12 cellular contexts compared by ENCODE assay signal in the genomic region with DNA sequence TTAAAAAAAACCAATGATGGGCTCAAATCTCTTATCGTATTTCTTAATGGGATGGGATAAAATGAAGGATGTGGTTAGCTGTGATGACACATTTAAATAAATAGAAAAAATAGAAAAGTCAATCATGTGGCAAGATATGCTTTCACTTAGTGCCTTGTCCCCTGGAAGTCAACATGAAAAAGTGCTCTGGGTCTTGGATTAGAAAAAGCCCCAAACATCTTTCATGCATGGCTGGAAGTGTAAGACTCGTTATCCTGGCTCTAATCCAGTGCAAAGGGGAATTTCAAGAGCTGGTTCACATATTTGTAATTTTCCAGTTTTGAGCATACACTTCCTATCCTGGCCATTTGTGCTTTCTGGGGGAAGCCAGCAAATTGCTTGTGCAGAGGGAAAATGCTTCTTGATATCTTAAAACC.
DNase-seq lines count a peak whose midpoint lies in the region; ATAC-seq, FAIRE-seq and TF ChIP-seq lines count a peak whose summit lies in the region.
"Had no signal": no experiment of that assay in that cellular context is flagged by ENCODE, and none has a peak within 500 bp of the region (broad histone marks: within the 10 kb centered on the region; RNA-seq: fewer than 3 reads in every experiment).

No MANE protein-coding gene starts in this region.

- 10% methylated on average over 2 of the region's 2 CpGs for WGBS in A549 (ENCODE audit: missing lambda C conversion rate)

- H3K9me2 ChIP-seq in SU-DHL-6 (replicated peaks; ENCODE audit: insufficient read depth, low read length): no peaks in the 10 kb centered on the region

- peak in 1 of 2 experiments; percentile 27 for DNase-seq in A549 (ENCODE audit: low read depth in 1 of 2, low spot score in 1 of 2)
- DNase-seq in H4 (ENCODE audit: low spot score): peak; percentile 88
- DNase-seq in kidney glomerular epithelial cell (lab: John Stamatoyannopoulos, UW): peak; percentile 88
- no peak for DNase-seq in GM19240 (ENCODE audit: insufficient read length, low spot score)
- DNase-seq in activated T-cell treated with anti-CD3 and anti-CD28 coated beads for 4 hours: no peak
- DNase-seq in GF-D8 (lab: John Stamatoyannopoulos, UW): no peak
- DNase-seq in RKO (ENCODE audit: low spot score): no peak
- DNase-seq: activated CD4-positive, alpha-beta memory T cell treated with anti-CD3 and anti-CD28 coated beads for 36 hours; effector CD8-positive, alpha-beta T cell had no signal

- no peak overlapping the region for H2AFZ ChIP-seq in SU-DHL-6 (ENCODE audit: low read depth, low read length, severe bottlenecking)

- peak; percentile 43 for FAIRE-seq in A549 (lab: Jason Lieb, UNC)

- no peaks in the 10 kb centered on the region for H3K9me3 ChIP-seq in A549
- H3K9me3 ChIP-seq in SU-DHL-6 (ENCODE audit: insufficient read depth, low read length): no peaks in the 10 kb centered on the region
- H3K9me3 ChIP-seq: HAP-1, neutrophil had no signal

- H3K9ac ChIP-seq in SU-DHL-6 (ENCODE audit: low read length): peak overlapping the region; percentile 69

- no peaks in the 10 kb centered on the region for H4K20me1 ChIP-seq in SU-DHL-6 (ENCODE audit: low read depth, low read length)

- ATAC-seq in A549: no peak; a peak in 1 of 6 replicates

- no peaks in the 10 kb centered on the region for H3K27me3 ChIP-seq in SU-DHL-6 (ENCODE audit: low read length)

- peaks cover 58% of the 10 kb centered on the region for H3F3A ChIP-seq in SU-DHL-6 (ENCODE audit: insufficient read depth)

- H3K27ac ChIP-seq in A549 (peak overlapping the region; percentile 65 to 80), SU-DHL-6 (ENCODE audit: low read depth, low read length) (peak overlapping the region; percentile 97)
- H3K27ac ChIP-seq: neutrophil had no signal

- H3K4me2 ChIP-seq in A549 (peak overlapping the region; percentile 75), SU-DHL-6 (ENCODE audit: low read depth, low read length, poor library complexity, severe bottlenecking) (peak overlapping the region; percentile 94)

- peaks cover 39% of the 10 kb centered on the region for H3K4me1 ChIP-seq in A549
- H3K4me1 ChIP-seq: HAP-1 had no signal

- POLR2A ChIA-PET in A549 (lab: Yijun Ruan, JAX): no interaction called here

- peaks cover 25% of the 10 kb centered on the region for H3K79me2 ChIP-seq in SU-DHL-6 (ENCODE audit: insufficient read depth, low read length)

- TF ChIP-seq CTCF in A549 (IDR thresholded peaks at IDR 0.05) (no peak), SU-DHL-6 (IDR thresholded peaks at IDR 0.05; ENCODE audit: insufficient read depth, low read length, poor library complexity, severe bottlenecking) (no peak)

- CTCF ChIA-PET in A549 (lab: Yijun Ruan, JAX): interaction anchor here (0.5 to 1.6 kb wide), 3 partner anchors 240 to 592 kb away, joined by 3 to 4 read pairs (median 4); no protein-coding TSS in a partner anchor

- no peaks in the 10 kb centered on the region for H3K36me3 ChIP-seq in SU-DHL-6 (ENCODE audit: low read length)
- H3K36me3 ChIP-seq: HAP-1, neutrophil had no signal

- no peak for TF ChIP-seq RAD21 in A549 (conservative IDR thresholded peaks at IDR 0.05 in 1 of 2, IDR thresholded peaks at IDR 0.05 in 1 of 2)

- no peak for TF ChIP-seq POLR2A in A549 (IDR thresholded peaks at IDR 0.05; ENCODE audit: low read length)

- H3K4me3 ChIP-seq in A549 (no peak overlapping the region), SU-DHL-6 (ENCODE audit: insufficient read depth, low read length, poor library complexity, severe bottlenecking) (peak overlapping the region; percentile 26)
- H3K4me3 ChIP-seq: HAP-1 had no signal

- no peak for TF ChIP-seq EP300 in A549 (IDR thresholded peaks at IDR 0.05)

TF ChIP-seq in A549, 52 proteins besides CTCF, POLR2A, EP300 and RAD21:
- TF ChIP-seq NR3C1 (IDR thresholded peaks at IDR 0.05) (no peak), MYC (IDR thresholded peaks at IDR 0.05; ENCODE audit: borderline replicate concordance, low read length) (no peak), HOXB5 (CRISPR knock-in tag; IDR thresholded peaks at IDR 0.05) (0 out of 2 replicates have a peak, but pooled peaks have one; percentile 33), FOXS1 (CRISPR knock-in tag; IDR thresholded peaks at IDR 0.05) (no peak), JUNB (IDR thresholded peaks at IDR 0.05) (peak; percentile 34; the same call in 1 of the 2 replicates), KDM1A (IDR thresholded peaks at IDR 0.05; ENCODE audit: low read depth) (no peak), FOSL2 (IDR thresholded peaks at IDR 0.05) (no peak), FOSL2 (CRISPR knock-in tag; IDR thresholded peaks at IDR 0.05) (peak; percentile 72), CHD4 (IDR thresholded peaks at IDR 0.05; ENCODE audit: borderline replicate concordance) (no peak), JUN (IDR thresholded peaks at IDR 0.05) (no peak), GATA3 (IDR thresholded peaks at IDR 0.05; ENCODE audit: borderline replicate concordance) (no peak), MAFK (IDR thresholded peaks at IDR 0.05; ENCODE audit: partially characterized antibody) (no peak), TFCP2L1 (CRISPR knock-in tag; IDR thresholded peaks at IDR 0.05) (no peak), CBX2 (IDR thresholded peaks at IDR 0.05; ENCODE audit: borderline replicate concordance, low read depth) (no peak), HEYL (CRISPR knock-in tag; IDR thresholded peaks at IDR 0.05) (no peak), CBX8 (IDR thresholded peaks at IDR 0.05) (no peak), HOXB13 (CRISPR knock-in tag; IDR thresholded peaks at IDR 0.05; ENCODE audit: low read depth) (no peak; the same call in 1 of the 2 replicates), ZSCAN20 (CRISPR knock-in tag; IDR thresholded peaks at IDR 0.05) (no peak), HOXA7 (CRISPR knock-in tag; IDR thresholded peaks at IDR 0.05) (no peak)
- TF ChIP-seq, protein P1, sequence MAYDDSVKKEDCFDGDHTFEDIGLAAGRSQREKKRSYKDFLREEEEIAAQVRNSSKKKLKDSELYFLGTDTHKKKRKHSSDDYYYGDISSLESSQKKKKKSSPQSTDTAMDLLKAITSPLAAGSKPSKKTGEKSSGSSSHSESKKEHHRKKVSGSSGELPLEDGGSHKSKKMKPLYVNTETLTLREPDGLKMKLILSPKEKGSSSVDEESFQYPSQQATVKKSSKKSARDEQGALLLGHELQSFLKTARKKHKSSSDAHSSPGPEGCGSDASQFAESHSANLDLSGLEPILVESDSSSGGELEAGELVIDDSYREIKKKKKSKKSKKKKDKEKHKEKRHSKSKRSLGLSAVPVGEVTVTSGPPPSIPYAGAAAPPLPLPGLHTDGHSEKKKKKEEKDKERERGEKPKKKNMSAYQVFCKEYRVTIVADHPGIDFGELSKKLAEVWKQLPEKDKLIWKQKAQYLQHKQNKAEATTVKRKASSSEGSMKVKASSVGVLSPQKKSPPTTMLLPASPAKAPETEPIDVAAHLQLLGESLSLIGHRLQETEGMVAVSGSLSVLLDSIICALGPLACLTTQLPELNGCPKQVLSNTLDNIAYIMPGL (CRISPR knock-in tag; IDR thresholded peaks at IDR 0.05; ENCODE audit: borderline replicate concordance): no peak
- TF ChIP-seq, protein P2, sequence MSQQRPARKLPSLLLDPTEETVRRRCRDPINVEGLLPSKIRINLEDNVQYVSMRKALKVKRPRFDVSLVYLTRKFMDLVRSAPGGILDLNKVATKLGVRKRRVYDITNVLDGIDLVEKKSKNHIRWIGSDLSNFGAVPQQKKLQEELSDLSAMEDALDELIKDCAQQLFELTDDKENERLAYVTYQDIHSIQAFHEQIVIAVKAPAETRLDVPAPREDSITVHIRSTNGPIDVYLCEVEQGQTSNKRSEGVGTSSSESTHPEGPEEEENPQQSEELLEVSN (IDR thresholded peaks at IDR 0.05; ENCODE audit: borderline replicate concordance, low read depth): no peak
- TF ChIP-seq, protein P3, sequence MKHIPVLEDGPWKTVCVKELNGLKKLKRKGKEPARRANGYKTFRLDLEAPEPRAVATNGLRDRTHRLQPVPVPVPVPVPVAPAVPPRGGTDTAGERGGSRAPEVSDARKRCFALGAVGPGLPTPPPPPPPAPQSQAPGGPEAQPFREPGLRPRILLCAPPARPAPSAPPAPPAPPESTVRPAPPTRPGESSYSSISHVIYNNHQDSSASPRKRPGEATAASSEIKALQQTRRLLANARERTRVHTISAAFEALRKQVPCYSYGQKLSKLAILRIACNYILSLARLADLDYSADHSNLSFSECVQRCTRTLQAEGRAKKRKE (CRISPR knock-in tag; IDR thresholded peaks at IDR 0.05; ENCODE audit: low read depth): no peak
TF ChIP-seq in A549: peak in this region for 3.

Comparison
In these comparisons a context has a peak if more than half of its experiments do, and no peak if none do; other contexts are left out.
1. DNase-seq: peak in H4 (single experiment) and kidney glomerular epithelial cell (single experiment); none in GM19240 (single experiment), activated T-cell treated with anti-CD3 and anti-CD28 coated beads for 4 hours (single experiment), GF-D8 (single experiment) and RKO (single experiment).